ENCODE assay signal across 8 cellular contexts in genomic region chr6:149863596-149863845, GRCh38. TPM values are rescaled to one million over a fixed set of nuclear protein-coding genes. Genes with fewer than 3 reads are reported as not detected.
DNase-seq lines count a peak whose midpoint lies in the region; ATAC-seq and TF ChIP-seq lines count a peak whose summit lies in the region.

No MANE protein-coding gene starts in this region.

- intact Hi-C loops in Calu3 (cut with micrococcal nuclease; ENCODE audit: unreplicated experiment), result loop anchor here (1.0 to 10.0 kb wide), 2 partner anchors 8 to 61 kb away; partner anchors contain the start of gene RAET1G

- no peaks in the 10 kb centered on the region for H3K27me3 Mint-ChIP-seq in Calu3 (ENCODE audit: unreplicated experiment)
- peaks cover 29% of the 10 kb centered on the region for H3K27me3 Mint-ChIP-seq in stimulated activated naive CD8-positive, alpha-beta T cell treated with anti-CD3 and anti-CD28 coated beads, Interleukin-15, amount 100 ng/mL, for 72 hours

- no TSS peak for BruUV-seq in Calu3 (replicated peaks; lab: Mats Ljungman, UMichigan)

- H3K4me3 ChIP-seq in H7 (ENCODE audit: insufficient read depth, low read depth, low read length), result peak overlapping the region; percentile 73
- H3K4me3 ChIP-seq in iPS-11a (ENCODE audit: low read depth, low read length), result peak overlapping the region; percentile 65

- peak overlapping the region; percentile 95 for H3K27ac ChIP-seq in VCaP

- H3K4me3 Mint-ChIP-seq in Calu3 (ENCODE audit: low read depth, unreplicated experiment), result peak overlapping the region; percentile 80
- H3K4me3 Mint-ChIP-seq in stimulated activated naive CD8-positive, alpha-beta T cell treated with anti-CD3 and anti-CD28 coated beads, Interleukin-15, amount 100 ng/mL, for 72 hours, result peak overlapping the region; percentile 69 to 85

- H3K27ac Mint-ChIP-seq in Calu3 (ENCODE audit: unreplicated experiment), result no peak overlapping the region
- H3K27ac Mint-ChIP-seq in stimulated activated naive CD8-positive, alpha-beta T cell treated with anti-CD3 and anti-CD28 coated beads, Interleukin-15, amount 100 ng/mL, for 72 hours, result no peak overlapping the region

- CTCF ChIA-PET in Calu3 (lab: Charles Lee), result interaction anchor here (0.9 kb wide), 1 partner anchor 62 kb away, joined by 3 read pairs; no protein-coding TSS in a partner anchor

- ATAC-seq in stimulated activated naive CD8-positive, alpha-beta T cell treated with anti-CD3 and anti-CD28 coated beads, Interleukin-15, amount 100 ng/mL, for 72 hours, result peak; percentile 46
- no peak for ATAC-seq in HG02852 (IDR thresholded peaks at IDR 0.05; ENCODE audit: unreplicated experiment)

- H3K36me3 ChIP-seq in H7 (replicated peaks; ENCODE audit: control insufficient read depth, insufficient read depth, low read length), result no peaks in the 10 kb centered on the region

- H3K36me3 Mint-ChIP-seq in Calu3 (ENCODE audit: insufficient read depth, unreplicated experiment), result peaks cover 30% of the 10 kb centered on the region

- TF ChIP-seq CTCF in Calu3 (IDR thresholded peaks at IDR 0.05; ENCODE audit: unreplicated experiment), result no peak
- no peak for TF ChIP-seq CTCF in VCaP (conservative IDR thresholded peaks at IDR 0.05)

- H3K4me1 Mint-ChIP-seq in Calu3 (ENCODE audit: low read depth, unreplicated experiment), result peaks cover 40% of the 10 kb centered on the region
- peaks cover 21% of the 10 kb centered on the region for H3K4me1 Mint-ChIP-seq in stimulated activated naive CD8-positive, alpha-beta T cell treated with anti-CD3 and anti-CD28 coated beads, Interleukin-15, amount 100 ng/mL, for 72 hours

- H3K27me3 ChIP-seq in H7 (ENCODE audit: control insufficient read depth, insufficient read depth, low read length), result peaks cover 15% of the 10 kb centered on the region

- no peaks in the 10 kb centered on the region for H3K9me3 Mint-ChIP-seq in Calu3 (ENCODE audit: low read depth, unreplicated experiment)
- no peaks in the 10 kb centered on the region for H3K9me3 Mint-ChIP-seq in stimulated activated naive CD8-positive, alpha-beta T cell treated with anti-CD3 and anti-CD28 coated beads, Interleukin-15, amount 100 ng/mL, for 72 hours

- DNase-seq in Calu3 (no peak), H7 (no peak), RKO (ENCODE audit: low spot score) (no peak)
- DNase-seq in stimulated activated naive CD8-positive, alpha-beta T cell treated with anti-CD3 and anti-CD28 coated beads, Interleukin-15, amount 100 ng/mL, for 72 hours, result no peak
- DNase-seq in activated CD8-positive, alpha-beta memory T cell treated with anti-CD3 and anti-CD28 coated beads, Interleukin-2, amount 50 U/mL, for 48 hours, result no peak

RNA-seq across cellular contexts. Expression of gene LRP11, which starts 0.6 kb away (rescaled TPM):
- 27.4 and 31.1 TPM in 2 replicates for total RNA-seq in Calu3 (2022)
- 13.2 and 17.6 TPM in 2 replicates for total RNA-seq in H7 (2014; rRNA removed; shearing (Covaris generic))

RNA-seq across cellular contexts. Expression of gene RAET1E, which starts 34.4 kb away (rescaled TPM):
- total RNA-seq in Calu3 (2022), result 0.22 TPM in 1 of 2 replicates, not detected in the other
- total RNA-seq in H7 (2014; rRNA removed; shearing (Covaris generic)), result not detected in 2 replicates

RNA-seq across cellular contexts. Expression of gene RAET1G, which starts 59.4 kb away (rescaled TPM):
- total RNA-seq in Calu3 (2022), result 0.54 TPM in 1 of 2 replicates, not detected in the other
- total RNA-seq in H7 (2014; rRNA removed; shearing (Covaris generic)), result not detected in 2 replicates
